9 cellular contexts compared by ENCODE assay signal in genomic region chr10:19929466-19930140, GRCh38.
DNase-seq lines count a peak whose midpoint lies in the region; ATAC-seq and TF ChIP-seq lines count a peak whose summit lies in the region.
"Had no signal": no experiment of that assay in that cellular context is flagged by ENCODE, and none has a peak within 500 bp of the region (broad histone marks: within the 10 kb centered on the region; RNA-seq: fewer than 3 reads in every experiment).

No MANE protein-coding gene starts in this region.

- intact Hi-C loops in esophagus muscularis mucosa (cut with DNase I) = no loop called here

- no peak overlapping the region for H3K4me3 ChIP-seq in esophagus muscularis mucosa
- H3K4me3 ChIP-seq in upper lobe of left lung = no peak overlapping the region

- 27% methylated on average over 3 of the region's 3 CpGs for WGBS in esophagus muscularis mucosa
- WGBS in upper lobe of left lung, 2 donors = 41 to 45% methylated on average over 3 of the region's 3 CpGs

- peak; percentile 13 for DNase-seq in RKO (ENCODE audit: low spot score)
- DNase-seq in esophagus muscularis mucosa (ENCODE audit: extremely low spot score) = no peak
- DNase-seq in middle frontal gyrus (ENCODE audit: extremely low spot score, low spot score) = peak; percentile 10
- DNase-seq in upper lobe of left lung = no peak
- DNase-seq in epidermal melanocyte (ENCODE audit: insufficient read length, low spot score) = no peak
- no peak for DNase-seq in DMS 273 (lab: John Stamatoyannopoulos, UW; ENCODE audit: unreplicated experiment)
- DNase-seq in cerebellar nuclear complex (lab: John Stamatoyannopoulos, UW) = no peak
- DNase-seq: NCI-H748 treated with DMSO at 0.1 percent for 48 hours had no signal

- TF ChIP-seq POLR2A in esophagus muscularis mucosa (IDR thresholded peaks at IDR 0.05; ENCODE audit: low read depth) (no peak), upper lobe of left lung (IDR thresholded peaks at IDR 0.05) (no peak)

- TF ChIP-seq CTCF in esophagus muscularis mucosa (IDR thresholded peaks at IDR 0.05) (no peak), upper lobe of left lung (IDR thresholded peaks at IDR 0.05) (no peak)

- peak in 1 of 2 donors; percentile 77 for ATAC-seq in upper lobe of left lung (ENCODE audit: low FRiP score in 2 of 2)

- TF ChIP-seq EP300 in esophagus muscularis mucosa (IDR thresholded peaks at IDR 0.05) (no peak), upper lobe of left lung (IDR thresholded peaks at IDR 0.05) (no peak)

- peak overlapping the region; percentile 30 to 68 (median 55) for H3K27ac ChIP-seq in esophagus muscularis mucosa (replicated peaks in 1 of 4)
- H3K27ac ChIP-seq in upper lobe of left lung = peak overlapping the region in 3 of 4 donors; percentile 17 to 32 (median 26)
- H3K27ac ChIP-seq: KMS-11 had no signal

- H3K36me3 ChIP-seq in esophagus muscularis mucosa (no peaks in the 10 kb centered on the region), upper lobe of left lung (no peaks in the 10 kb centered on the region)

- no peaks in the 10 kb centered on the region for H3K27me3 ChIP-seq in esophagus muscularis mucosa
- H3K27me3 ChIP-seq in upper lobe of left lung = no peaks in the 10 kb centered on the region

- no peaks in the 10 kb centered on the region for H3K9me3 ChIP-seq in esophagus muscularis mucosa
- no peaks in the 10 kb centered on the region for H3K9me3 ChIP-seq in upper lobe of left lung

- H3K4me1 ChIP-seq in esophagus muscularis mucosa = peaks cover 37 to 41% (median 38%) of the 10 kb centered on the region in 4 donors
- peaks cover 15 to 29% (median 23%) of the 10 kb centered on the region in 4 donors for H3K4me1 ChIP-seq in upper lobe of left lung

Comparison
In these comparisons a context has a peak if more than half of its experiments do, and no peak if none do; other contexts are left out.
1. DNase-seq: peak in RKO (single experiment) and middle frontal gyrus (single experiment); none in esophagus muscularis mucosa (single experiment), upper lobe of left lung (0 of 2), epidermal melanocyte (single experiment), DMS 273 (single experiment) and cerebellar nuclear complex (0 of 2).